21 cellular contexts compared by ENCODE assay signal in genomic region chr14:100754020-100754419, GRCh38. TPM values are rescaled to one million over a fixed set of nuclear protein-coding genes. Genes with fewer than 3 reads are reported as not detected.
DNase-seq lines count a peak whose midpoint lies in the region; ATAC-seq, FAIRE-seq and TF ChIP-seq lines count a peak whose summit lies in the region.
"Had no signal": no experiment of that assay in that cellular context is flagged by ENCODE, and none has a peak within 500 bp of the region (broad histone marks: within the 10 kb centered on the region; RNA-seq: fewer than 3 reads in every experiment).

No MANE protein-coding gene starts in this region.

- 14% methylated on average over 1 of the region's 1 CpG for WGBS in K562 (ENCODE audit: insufficient coverage, low coverage, missing lambda C conversion rate)
- WGBS in testis, 2 donors, result 55 to 77% methylated on average over 1 of the region's 1 CpG

- H3K27me3 Mint-ChIP-seq in progenitor cell of endocrine pancreas, result no peaks in the 10 kb centered on the region
- H3K27me3 Mint-ChIP-seq in T-helper 2 cell treated with Interferon-gamma antibody and Interleukin-4, amounts not matched to agents 5 μg/mL and 100 μg/mL, for 36 hours (ENCODE audit: low read depth), result peaks cover 8% of the 10 kb centered on the region

- no peaks in the 10 kb centered on the region for H3K36me3 Mint-ChIP-seq in progenitor cell of endocrine pancreas (ENCODE audit: insufficient read depth)
- no peaks in the 10 kb centered on the region for H3K36me3 Mint-ChIP-seq in T-helper 2 cell treated with Interferon-gamma antibody and Interleukin-4, amounts not matched to agents 5 μg/mL and 100 μg/mL, for 36 hours (ENCODE audit: low read depth)

- H3K9ac ChIP-seq in K562 (ENCODE audit: insufficient read depth in 1 of 2, low read depth in 2 of 2, low read length in 2 of 2) (no peak overlapping the region), kidney (ENCODE audit: low read length in 2 of 2) (no peak overlapping the region)

- H3K9me3 ChIP-seq in K562 (replicated peaks; ENCODE audit: control insufficient read depth, insufficient read depth, low read depth, low read length) (peaks cover 4% of the 10 kb centered on the region; the same call in 1 of the 2 replicates), kidney (ENCODE audit: control insufficient read depth in 1 of 2, low read length in 2 of 2) (no peaks in the 10 kb centered on the region), testis (no peaks in the 10 kb centered on the region)
- H3K9me3 ChIP-seq: Caco-2 had no signal

- no peak overlapping the region for H3K4me2 ChIP-seq in K562 (ENCODE audit: insufficient read depth, low read length)
- H3K4me2 ChIP-seq: A549 had no signal

- no peak for FAIRE-seq in K562 (lab: Jason Lieb, UNC)
- no peak for FAIRE-seq in kidney (lab: Jason Lieb, UNC)
- FAIRE-seq: A549, H1, HTR-8/SVneo had no signal

- H4K20me1 ChIP-seq in K562 (replicated peaks; ENCODE audit: control insufficient read depth, insufficient read depth, low read length), result no peaks in the 10 kb centered on the region

- no peak overlapping the region for H3K4me3 Mint-ChIP-seq in progenitor cell of endocrine pancreas (ENCODE audit: low read depth)
- no peak overlapping the region for H3K4me3 Mint-ChIP-seq in T-helper 2 cell treated with Interferon-gamma antibody and Interleukin-4, amounts not matched to agents 5 μg/mL and 100 μg/mL, for 36 hours
- H3K4me3 Mint-ChIP-seq: CD4-positive, alpha-beta T cell; H9 had no signal

- no peak for TF ChIP-seq CTCF in K562 (IDR thresholded peaks at IDR 0.05 in 2 of 3, conservative IDR thresholded peaks at IDR 0.05 in 1 of 3; ENCODE audit: insufficient read depth in 2 of 3, low read depth in 1 of 3, low read length in 3 of 3)
- no peak for TF ChIP-seq CTCF in kidney (IDR thresholded peaks at IDR 0.05; ENCODE audit: borderline replicate concordance, extremely low read depth, insufficient read depth)
- TF ChIP-seq CTCF in progenitor cell of endocrine pancreas (IDR thresholded peaks at IDR 0.05; ENCODE audit: unreplicated experiment), result no peak
- no peak for TF ChIP-seq CTCF in testis (IDR thresholded peaks at IDR 0.05)

- H3K9me1 ChIP-seq in K562 (ENCODE audit: control insufficient read depth, insufficient read depth, low read length), result no peaks in the 10 kb centered on the region

- CTCF ChIA-PET in K562 (lab: Yijun Ruan, JAX; ENCODE audit: low intra/inter-chr PET ratio), result no interaction called here

- no peaks in the 10 kb centered on the region for H3K27me3 ChIP-seq in K562 (ENCODE audit: control insufficient read depth in 2 of 2, insufficient read depth in 2 of 2, low read length in 2 of 2)
- no peaks in the 10 kb centered on the region for H3K27me3 ChIP-seq in testis

- no TSS peak for BruUV-seq in K562 (replicated peaks; lab: Mats Ljungman, UMichigan)

- peaks cover 3% of the 10 kb centered on the region for H3K9me3 Mint-ChIP-seq in progenitor cell of endocrine pancreas (ENCODE audit: low read depth)
- H3K9me3 Mint-ChIP-seq in T-helper 2 cell treated with Interferon-gamma antibody and Interleukin-4, amounts not matched to agents 5 μg/mL and 100 μg/mL, for 36 hours, result no peaks in the 10 kb centered on the region
- H3K9me3 Mint-ChIP-seq: CD4-positive, alpha-beta T cell; H9 had no signal

- peaks cover 0 to 7% of the 10 kb centered on the region in 2 experiments; a peak in 2 of 5 replicates for H3K4me1 ChIP-seq in K562 (replicated peaks in 1 of 2; ENCODE audit: control insufficient read depth in 2 of 2, insufficient read depth in 2 of 2, low read length in 2 of 2)
- no peaks in the 10 kb centered on the region for H3K4me1 ChIP-seq in kidney (ENCODE audit: control insufficient read depth in 1 of 2, insufficient read depth in 1 of 2, low read depth in 1 of 2, low read length in 2 of 2)
- no peaks in the 10 kb centered on the region for H3K4me1 ChIP-seq in testis
- H3K4me1 ChIP-seq: A549, Caco-2 had no signal

- POLR2A ChIA-PET in K562 (lab: Yijun Ruan, JAX), result no interaction called here

- TF ChIP-seq POLR2A in K562 (conservative IDR thresholded peaks at IDR 0.05) (no peak), testis (IDR thresholded peaks at IDR 0.05) (no peak)

- ATAC-seq in K562, result no peak
- ATAC-seq: A549 had no signal

- H3K4me3 ChIP-seq in K562 (no peak overlapping the region), kidney (ENCODE audit: low read length in 2 of 2) (no peak overlapping the region), testis (no peak overlapping the region)
- H3K4me3 ChIP-seq: A549 had no signal

- no peak overlapping the region for H3K27ac ChIP-seq in K562 (ENCODE audit: extremely low read depth, low read depth, low read length)
- H3K27ac ChIP-seq in kidney (ENCODE audit: low read depth in 2 of 2, low read length in 2 of 2), result no peak overlapping the region
- no peak overlapping the region for H3K27ac ChIP-seq in testis
- H3K27ac ChIP-seq: 22Rv1, A549, C4-2B had no signal

- peaks cover 15% of the 10 kb centered on the region for H3K4me1 Mint-ChIP-seq in progenitor cell of endocrine pancreas (ENCODE audit: low read depth)
- no peaks in the 10 kb centered on the region for H3K4me1 Mint-ChIP-seq in T-helper 2 cell treated with Interferon-gamma antibody and Interleukin-4, amounts not matched to agents 5 μg/mL and 100 μg/mL, for 36 hours (ENCODE audit: low read depth)
- H3K4me1 Mint-ChIP-seq: H9 had no signal

- H3K27ac Mint-ChIP-seq in progenitor cell of endocrine pancreas, result peak overlapping the region; percentile 9
- no peak overlapping the region for H3K27ac Mint-ChIP-seq in T-helper 2 cell treated with Interferon-gamma antibody and Interleukin-4, amounts not matched to agents 5 μg/mL and 100 μg/mL, for 36 hours
- H3K27ac Mint-ChIP-seq: CD4-positive, alpha-beta T cell; H9 had no signal

- H3K36me3 ChIP-seq in K562 (ENCODE audit: control insufficient read depth, insufficient read depth, low read length) (no peaks in the 10 kb centered on the region), kidney (ENCODE audit: control insufficient read depth in 1 of 2, insufficient read depth in 2 of 2, low read length in 2 of 2) (no peaks in the 10 kb centered on the region), testis (ENCODE audit: low read depth, missing control alignments) (no peaks in the 10 kb centered on the region)

- intact Hi-C loops in K562 (cut with micrococcal nuclease), result no loop called here
- intact Hi-C loops in kidney (cut with DNase I), result no loop called here
- intact Hi-C loops in testis (cut with DNase I; ENCODE audit: low total_unique reads), result no loop called here

- TF ChIP-seq RAD21 in K562 (CRISPR knock-in tag; conservative IDR thresholded peaks at IDR 0.05 in 1 of 2, IDR thresholded peaks at IDR 0.05 in 1 of 2), result no peak

- 0 out of 2 replicates have a peak overlapping the region, but pooled peaks have one; percentile 23 for H2AFZ ChIP-seq in K562 (ENCODE audit: low read depth, low read length)

- DNase-seq in NCI-H82 (lab: John Stamatoyannopoulos, UW) (peak; percentile 19), NCI-H82 treated with DMSO at 0.1 percent for 48 hours (lab: John Stamatoyannopoulos, UW; ENCODE audit: unreplicated experiment) (no peak), K562 (ENCODE audit: extremely low read depth in 1 of 4, low spot score in 3 of 4) (no peak), kidney (peak; percentile 8), progenitor cell of endocrine pancreas (ENCODE audit: low spot score, unreplicated experiment) (no peak), germinal center (ENCODE audit: low spot score) (no peak), testis (no peak)
- no peak for DNase-seq in T-helper 2 cell treated with Interferon-gamma antibody and Interleukin-4, amounts not matched to agents 5 μg/mL and 100 μg/mL, for 36 hours (ENCODE audit: low spot score)
- DNase-seq: AML-193; Caco-2; CD4-positive, alpha-beta T cell; DMS153; DMS79; GDM1 had no signal

- in situ Hi-C loops in K562 (cut with MboI), result no loop called here

- H3K79me2 ChIP-seq in K562 (ENCODE audit: control insufficient read depth, insufficient read depth, low read length), result no peaks in the 10 kb centered on the region

- TF ChIP-seq EP300 in K562 (IDR thresholded peaks at IDR 0.05; ENCODE audit: low read length), result no peak

TF ChIP-seq in K562, 482 proteins besides CTCF, POLR2A, EP300 and RAD21 (continues in another document):
- TF ChIP-seq U2AF2 (optimal IDR thresholded peaks at IDR 0.05; ENCODE audit: low read depth, low read length) (no peak), ZFP91 (CRISPR knock-in tag; IDR thresholded peaks at IDR 0.05) (no peak), ZEB2 (IDR thresholded peaks at IDR 0.05) (no peak)

RNA-seq across cellular contexts. Expression of gene DLK1, which starts 27.3 kb away (rescaled TPM):
- 16.9 and 103 TPM in 2 replicates for total RNA-seq in K562 (2011; cell fraction: chromatin; rRNA removed; ENCODE audit: low replicate concordance)
- total RNA-seq in K562 (2011; cell fraction: nucleolus; rRNA removed), result 80.7 and 188 TPM in 2 replicates
- total RNA-seq in K562 (2011; cell fraction: nucleoplasm; rRNA removed), result 58.2 and 70.2 TPM in 2 replicates
- total RNA-seq in K562 (2014; rRNA removed) (11.8 and 12.5 TPM in 2 replicates), K562 (2014; rRNA removed; fragmentation: Illumina TruSeq; extraction: Trizol) (3.9 and 5.6 TPM in 2 replicates), K562 (2015; rRNA removed; fragmentation: Illumina TruSeq; extraction: Trizol) (17.6 and 20.2 TPM in 2 replicates), K562 (2021) (44.2 and 48.3 TPM in 2 replicates), kidney (not detected), progenitor cell of endocrine pancreas (5,491 and 5,856 TPM in 2 replicates), testis (100 to 1,000 TPM in 1 of 2 donors, 10 to 100 TPM in 1; 59.4 to 109 TPM)
- polyA plus RNA-seq in K562 (2011; rRNA removed) (97.2 and 430 TPM in 2 replicates), K562 (2014; fragmentation: Illumina TruSeq; extraction: Trizol) (15.3 and 36.5 TPM in 2 replicates), K562 (2014; fragmentation: Nextera tagmentation; extraction: Ambion mirVana) (1 to 10 TPM; 4.4 to 4.7 TPM), K562 (2014; rRNA removed) (21.4 and 27.5 TPM in 2 replicates), kidney (ENCODE audit: insufficient read depth, low read depth, low replicate concordance) (0.17 TPM), testis (ENCODE audit: insufficient read depth, low read depth, low replicate concordance) (45.6 TPM)
- 306 and 365 TPM in 2 replicates for polyA plus RNA-seq in K562 (2011; cell fraction: cytosol; rRNA removed)
- polyA plus RNA-seq in K562 (2011; cell fraction: nucleus; rRNA removed), result 296 and 371 TPM in 2 replicates
- 106 and 264 TPM in 2 replicates for polyA plus RNA-seq in K562 (2012)
- 35.4 and 85.9 TPM in 2 replicates for polyA minus RNA-seq in K562 (2011; rRNA and poly(A)+ RNA removed)
- 143 and 458 TPM in 2 replicates for polyA minus RNA-seq in K562 (2011; cell fraction: cytosol; rRNA and poly(A)+ RNA removed)
- 44.6 and 117 TPM in 2 replicates for polyA minus RNA-seq in K562 (2011; cell fraction: nucleus; rRNA and poly(A)+ RNA removed)
- total RNA-seq: Caco-2; CD4-positive, alpha-beta T cell had no signal
- polyA plus RNA-seq: BJ had no signal

Comparison
In these comparisons a context has a peak if more than half of its experiments do, and no peak if none do; other contexts are left out.
1. DNase-seq: peak in NCI-H82 (single experiment) and kidney (single experiment); none in NCI-H82 treated with DMSO at 0.1 percent for 48 hours (single experiment), K562 (0 of 4), progenitor cell of endocrine pancreas (single experiment), germinal center (single experiment), testis (single experiment) and T-helper 2 cell treated with Interferon-gamma antibody and Interleukin-4, amounts not matched to agents 5 μg/mL and 100 μg/mL, for 36 hours (single experiment).
2. RNA of gene DLK1, which starts 27.3 kb away (total RNA-seq): 5,491 to 5,856 TPM in progenitor cell of endocrine pancreas; 59.4 to 109 TPM in testis, 3.9 to 188 TPM in K562 and not detected in kidney (single experiment); every median in the first group is over 10 times any median in the second.